14 cellular contexts compared by ENCODE assay signal in the genomic region with DNA sequence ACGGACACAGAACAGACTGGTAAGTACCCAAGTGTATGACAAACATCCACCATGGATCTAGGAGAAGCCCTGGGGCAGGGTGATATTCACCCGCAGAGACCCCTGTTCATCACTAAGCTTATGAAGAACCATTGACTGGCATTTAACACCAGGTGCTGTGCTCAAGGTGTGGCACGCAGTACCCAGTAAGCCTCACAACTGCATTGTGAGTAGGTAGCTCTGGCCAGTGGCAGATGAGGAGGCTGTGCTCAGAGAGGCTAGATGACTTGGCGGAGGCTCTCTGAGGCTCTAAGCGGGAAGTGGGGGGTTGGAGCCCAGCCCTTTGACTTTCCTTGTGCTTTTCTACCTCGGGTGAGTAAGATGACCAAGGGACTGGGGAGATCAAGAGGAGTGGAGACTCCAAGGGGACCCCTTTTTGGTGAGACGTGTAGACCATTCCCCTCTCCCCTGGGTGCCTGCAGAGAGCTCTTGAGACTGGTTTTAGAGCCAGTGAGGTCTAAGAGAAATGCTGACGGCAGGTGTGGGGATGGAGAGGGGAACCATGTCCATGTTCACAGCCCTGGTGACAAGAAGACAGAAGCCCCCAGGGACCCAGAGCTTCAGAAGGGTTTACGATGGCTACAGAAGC.
DNase-seq lines count a peak whose midpoint lies in the region; ATAC-seq and TF ChIP-seq lines count a peak whose summit lies in the region.
"Had no signal": no experiment of that assay in that cellular context is flagged by ENCODE, and none has a peak within 500 bp of the region (broad histone marks: within the 10 kb centered on the region; RNA-seq: fewer than 3 reads in every experiment).

No MANE protein-coding gene starts in this region.

- H3K79me2 ChIP-seq in MM.1S (ENCODE audit: low read length): no peaks in the 10 kb centered on the region

- peaks cover 31% of the 10 kb centered on the region for H3K4me1 Mint-ChIP-seq in activated T-cell treated with anti-CD3 and anti-CD28 coated beads, Interleukin-2, amount 50 U/mL, for 72 hours (ENCODE audit: low read depth)

- H3K4me2 ChIP-seq in MM.1S (ENCODE audit: low read depth, low read length): peak overlapping the region; percentile 91; the same call in 1 of the 2 replicates

- peak overlapping the region; percentile 38 for H3K27ac Mint-ChIP-seq in activated T-cell treated with anti-CD3 and anti-CD28 coated beads, Interleukin-2, amount 50 U/mL, for 72 hours

- no peaks in the 10 kb centered on the region for H3K27me3 Mint-ChIP-seq in activated T-cell treated with anti-CD3 and anti-CD28 coated beads, Interleukin-2, amount 50 U/mL, for 72 hours (ENCODE audit: low read depth)

- peak overlapping the region; percentile 91 to 97 for H3K4me3 Mint-ChIP-seq in activated T-cell treated with anti-CD3 and anti-CD28 coated beads, Interleukin-2, amount 50 U/mL, for 72 hours

- H3K4me3 ChIP-seq in MM.1S (ENCODE audit: low read length) (no peak overlapping the region), duodenal mucosa (ENCODE audit: low read depth in 1 of 2, low read length in 2 of 2) (peak overlapping the region; percentile 60 to 67), gastrocnemius medialis (peak overlapping the region in 3 of 4 donors; percentile 41 to 43 (median 43))

- H3K36me3 Mint-ChIP-seq in activated T-cell treated with anti-CD3 and anti-CD28 coated beads, Interleukin-2, amount 50 U/mL, for 72 hours (ENCODE audit: insufficient read depth in 2 of 2): no peaks in the 10 kb centered on the region

- H3K4me1 ChIP-seq in MM.1S (ENCODE audit: low read length): peaks cover 19% of the 10 kb centered on the region
- no peaks in the 10 kb centered on the region for H3K4me1 ChIP-seq in duodenal mucosa (ENCODE audit: control insufficient read depth in 1 of 2, insufficient read depth in 2 of 2, low read length in 2 of 2)
- H3K4me1 ChIP-seq in gastrocnemius medialis: no peaks in the 10 kb centered on the region
- H3K4me1 ChIP-seq: pancreas had no signal

- H3K36me3 ChIP-seq in MM.1S (replicated peaks; ENCODE audit: insufficient read depth, low read length) (no peaks in the 10 kb centered on the region), duodenal mucosa (ENCODE audit: control insufficient read depth in 1 of 2, insufficient read depth in 2 of 2, low read length in 2 of 2) (no peaks in the 10 kb centered on the region), gastrocnemius medialis (no peaks in the 10 kb centered on the region)
- H3K36me3 ChIP-seq: pancreas had no signal

- ATAC-seq in activated T-cell treated with anti-CD3 and anti-CD28 coated beads, Interleukin-2, amount 50 U/mL, for 72 hours (replicated peaks in 1 of 2): peak; percentile 16 to 24
- ATAC-seq in gastrocnemius medialis (no peak), HG02610 (IDR thresholded peaks at IDR 0.05; ENCODE audit: unreplicated experiment) (no peak)
- no peak for ATAC-seq in activated CD4-positive, CD25-positive, alpha-beta regulatory T cell treated with anti-CD3 and anti-CD28 coated beads, Interleukin-2, amount 50 U/mL, for 24 hours

- no peak overlapping the region for H3K9ac ChIP-seq in MM.1S (ENCODE audit: low read length)
- no peak overlapping the region for H3K9ac ChIP-seq in duodenal mucosa (ENCODE audit: low read depth in 1 of 2, low read length in 2 of 2)

- H3K9me3 Mint-ChIP-seq in activated T-cell treated with anti-CD3 and anti-CD28 coated beads, Interleukin-2, amount 50 U/mL, for 72 hours: no peaks in the 10 kb centered on the region

- H3K27me3 ChIP-seq in MM.1S (replicated peaks; ENCODE audit: insufficient read depth, low read length): no peaks in the 10 kb centered on the region
- no peaks in the 10 kb centered on the region for H3K27me3 ChIP-seq in duodenal mucosa (ENCODE audit: control insufficient read depth in 1 of 2, insufficient read depth in 2 of 2, low read length in 2 of 2)
- H3K27me3 ChIP-seq in gastrocnemius medialis: no peaks in the 10 kb centered on the region
- H3K27me3 ChIP-seq: pancreas had no signal

- H3K9me3 ChIP-seq in MM.1S (replicated peaks; ENCODE audit: insufficient read depth, low read length) (no peaks in the 10 kb centered on the region), duodenal mucosa (ENCODE audit: control insufficient read depth in 1 of 2, low read length in 2 of 2) (no peaks in the 10 kb centered on the region), gastrocnemius medialis (no peaks in the 10 kb centered on the region)
- H3K9me3 ChIP-seq: pancreas had no signal

- peak overlapping the region; percentile 83; the same call in 1 of the 2 replicates for H2AFZ ChIP-seq in MM.1S (ENCODE audit: low read length)

- H3F3A ChIP-seq in MM.1S (ENCODE audit: insufficient read depth, low read length): no peaks in the 10 kb centered on the region

- H4K20me1 ChIP-seq in MM.1S (ENCODE audit: insufficient read depth, low read length): no peaks in the 10 kb centered on the region

- H3K27ac ChIP-seq in MM.1S (ENCODE audit: low read length) (no peak overlapping the region), duodenal mucosa (ENCODE audit: low read depth, low read length) (no peak overlapping the region), gastrocnemius medialis (no peak overlapping the region)

- TF ChIP-seq POLR2A in gastrocnemius medialis (IDR thresholded peaks at IDR 0.05): no peak

- TF ChIP-seq CTCF in MM.1S (IDR thresholded peaks at IDR 0.05; ENCODE audit: low read length): no peak
- TF ChIP-seq CTCF in gastrocnemius medialis (IDR thresholded peaks at IDR 0.05 in 4 of 5, conservative IDR thresholded peaks at IDR 0.05 in 1 of 5): no peak

- no peak for DNase-seq in activated T-cell treated with anti-CD3 and anti-CD28 coated beads, Interleukin-2, amount 50 U/mL, for 72 hours
- no peak for DNase-seq in activated T-cell treated with anti-CD3 and anti-CD28 coated beads, Interleukin-2, amount 50 U/mL, for 48 hours
- DNase-seq in MM.1S (no peak), gastrocnemius medialis (no peak), midbrain (lab: John Stamatoyannopoulos, UW) (no peak)
- DNase-seq: cerebellar nuclear complex; GDM1; NCI-H1417 treated with DMSO at 0.1 percent for 48 hours; NCI-H524 treated with DMSO at 0.1 percent for 48 hours; pancreas; stimulated activated CD8-positive, alpha-beta memory T cell treated with anti-CD3 and anti-CD28 coated beads, Interleukin-4, amount 100 ng/mL, for 48 hours had no signal

- intact Hi-C loops in gastrocnemius medialis (cut with DNase I; ENCODE audit: low total_unique reads): no loop called here

- no peaks in the 10 kb centered on the region for H3K9me2 ChIP-seq in MM.1S (replicated peaks; ENCODE audit: insufficient read depth, low read length)

- in situ Hi-C loops in gastrocnemius medialis (cut with MboI; ENCODE audit: low sequenced_read_pairs in 4 of 4): no loop called here

Comparison
In these comparisons a context has a peak if more than half of its experiments do, and no peak if none do; other contexts are left out.
1. ATAC-seq: peak in activated T-cell treated with anti-CD3 and anti-CD28 coated beads, Interleukin-2, amount 50 U/mL, for 72 hours (2 of 2); none in gastrocnemius medialis (0 of 2), activated CD4-positive, CD25-positive, alpha-beta regulatory T cell treated with anti-CD3 and anti-CD28 coated beads, Interleukin-2, amount 50 U/mL, for 24 hours (0 of 2) and HG02610 (single experiment).